33 cellular contexts compared by ENCODE assay signal in the genomic region with DNA sequence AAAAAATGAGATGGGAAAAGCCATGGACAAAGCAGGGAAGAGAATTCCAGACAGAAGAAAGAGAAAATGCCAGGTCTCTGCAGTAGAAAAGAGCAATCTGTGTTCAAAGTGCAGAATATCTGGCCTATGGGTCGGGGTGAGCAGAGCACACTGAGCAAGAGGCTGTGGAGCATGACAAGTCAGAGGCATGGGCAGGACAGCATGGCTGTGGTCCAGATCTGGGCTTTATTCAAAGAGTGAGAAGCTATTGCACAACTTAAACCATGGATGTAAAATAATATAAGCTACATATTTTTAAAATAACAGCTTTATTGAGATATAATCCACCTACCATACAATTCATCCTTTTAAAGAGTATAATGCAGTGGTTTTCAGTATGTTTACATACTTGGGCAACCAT.
DNase-seq lines count a peak whose midpoint lies in the region; TF ChIP-seq lines count a peak whose summit lies in the region.
"Had no signal": no experiment of that assay in that cellular context is flagged by ENCODE, and none has a peak within 500 bp of the region (broad histone marks: within the 10 kb centered on the region; RNA-seq: fewer than 3 reads in every experiment).

No MANE protein-coding gene starts in this region.

- no peak overlapping the region for H3K9ac ChIP-seq in endodermal cell (ENCODE audit: extremely low read depth, low read length, poor library complexity, severe bottlenecking)

- no peak overlapping the region for H3K27ac Mint-ChIP-seq in activated naive CD4-positive, alpha-beta T cell treated with anti-CD3 and anti-CD28 coated beads for 36 hours
- H3K27ac Mint-ChIP-seq in endodermal cell = no peak overlapping the region
- H3K27ac Mint-ChIP-seq: dendritic cell treated with granulocyte-macrophage colony-stimulating factor and Interleukin-4, amounts not matched to agents 40 ng/mL and 50 ng/mL, for 4 days; mesothelial cell of epicardium; naive thymus-derived CD4-positive, alpha-beta T cell; WTC11 had no signal

- H3K27me3 ChIP-seq in endodermal cell (ENCODE audit: control insufficient read depth, insufficient read depth, low read length, poor library complexity, severe bottlenecking) = no peaks in the 10 kb centered on the region
- H3K27me3 ChIP-seq: gastroesophageal sphincter, vagina had no signal

- H3K4me3 ChIP-seq in fibroblast of mammary gland (ENCODE audit: control insufficient read depth, low read depth, low read length) (no peak overlapping the region), endodermal cell (ENCODE audit: low read length) (no peak overlapping the region)
- H3K4me3 ChIP-seq: A549, cardiac muscle cell, gastroesophageal sphincter, psoas muscle, thoracic aorta, vagina had no signal

- no peak overlapping the region for H3K4me3 Mint-ChIP-seq in activated naive CD4-positive, alpha-beta T cell treated with anti-CD3 and anti-CD28 coated beads for 36 hours
- H3K4me3 Mint-ChIP-seq in endodermal cell = no peak overlapping the region
- H3K4me3 Mint-ChIP-seq: dendritic cell treated with granulocyte-macrophage colony-stimulating factor and Interleukin-4, amounts not matched to agents 40 ng/mL and 50 ng/mL, for 4 days; mesothelial cell of epicardium; naive thymus-derived CD4-positive, alpha-beta T cell; WTC11 had no signal

- 69% methylated on average over 1 of the region's 1 CpG; no CpG with 5 or more reads in 1 of the 2 experiments for WGBS in endodermal cell (ENCODE audit: insufficient coverage in 1 of 2, insufficient read length in 1 of 2), 2 experiments

- H3K4me1 ChIP-seq in endodermal cell (ENCODE audit: control insufficient read depth, insufficient read depth, low read length) = no peaks in the 10 kb centered on the region
- H3K4me1 ChIP-seq: A549, gastroesophageal sphincter, psoas muscle, vagina had no signal

- H3K36me3 Mint-ChIP-seq in activated naive CD4-positive, alpha-beta T cell treated with anti-CD3 and anti-CD28 coated beads for 36 hours (ENCODE audit: low read depth) = no peaks in the 10 kb centered on the region
- H3K36me3 Mint-ChIP-seq in endodermal cell (ENCODE audit: low read depth) = no peaks in the 10 kb centered on the region
- H3K36me3 Mint-ChIP-seq: mesothelial cell of epicardium; naive thymus-derived CD4-positive, alpha-beta T cell; WTC11 had no signal

- no peak overlapping the region for H3K27ac ChIP-seq in endodermal cell (ENCODE audit: low read depth, low read length)
- H3K27ac ChIP-seq: A549, cardiac muscle cell, gastroesophageal sphincter, psoas muscle, thoracic aorta, vagina had no signal

- no peaks in the 10 kb centered on the region for H3K9me3 ChIP-seq in endodermal cell (ENCODE audit: control insufficient read depth, low read length)
- H3K9me3 ChIP-seq: A549, gastroesophageal sphincter, psoas muscle, thoracic aorta, vagina had no signal

- no peaks in the 10 kb centered on the region for H3K4me1 Mint-ChIP-seq in activated naive CD4-positive, alpha-beta T cell treated with anti-CD3 and anti-CD28 coated beads for 36 hours (ENCODE audit: low read depth)
- no peaks in the 10 kb centered on the region for H3K4me1 Mint-ChIP-seq in endodermal cell
- H3K4me1 Mint-ChIP-seq: mesothelial cell of epicardium; naive thymus-derived CD4-positive, alpha-beta T cell; WTC11 had no signal

- DNase-seq in AG20443 (ENCODE audit: low spot score) = peak; percentile 67
- peak; percentile 56 for DNase-seq in amniotic epithelial cell (ENCODE audit: low read depth)
- peak; percentile 33 for DNase-seq in fibroblast of mammary gland (ENCODE audit: low read depth)
- peak; percentile 81 for DNase-seq in renal cortical epithelial cell (ENCODE audit: low read depth)
- no peak for DNase-seq in iPS-NIHi11 (ENCODE audit: low spot score)
- DNase-seq in NAMALWA (ENCODE audit: low spot score) = no peak
- DNase-seq in activated naive CD4-positive, alpha-beta T cell treated with anti-CD3 and anti-CD28 coated beads for 36 hours = no peak
- no peak for DNase-seq in endodermal cell
- DNase-seq: activated CD4-positive, alpha-beta T cell treated with anti-CD3 and anti-CD28 coated beads, Interleukin-2, amount 50 U/mL, for 1 hour; activated naive CD4-positive, alpha-beta T cell treated with Interleukin-2 at 50 U/mL for 16 hours; amniotic stem cell; DMS153; H7; hypothalamus; naive thymus-derived CD4-positive, alpha-beta T cell; NCI-H1417; NCI-H2081; NCI-H2227 treated with DMSO at 0.1 percent for 48 hours; NCI-H526 treated with DMSO at 0.1 percent for 48 hours; nucleus accumbens; psoas muscle; SIG-M5; stimulated activated naive CD8-positive, alpha-beta T cell treated with anti-CD3 and anti-CD28 coated beads, Interleukin-15, Interleukin-2, amounts not matched to agents 100 U/mL and 50 U/mL, for 24 hours; SW 1271; T1000 had no signal

- intact Hi-C loops in activated naive CD4-positive, alpha-beta T cell treated with anti-CD3 and anti-CD28 coated beads for 36 hours (cut with micrococcal nuclease) = no loop called here

- CTCF ChIA-PET in activated naive CD4-positive, alpha-beta T cell treated with anti-CD3 and anti-CD28 coated beads for 36 hours (lab: Charles Lee) = no interaction called here

- no peaks in the 10 kb centered on the region for H3K9me3 Mint-ChIP-seq in activated naive CD4-positive, alpha-beta T cell treated with anti-CD3 and anti-CD28 coated beads for 36 hours
- no peaks in the 10 kb centered on the region for H3K9me3 Mint-ChIP-seq in endodermal cell
- H3K9me3 Mint-ChIP-seq: dendritic cell treated with granulocyte-macrophage colony-stimulating factor and Interleukin-4, amounts not matched to agents 40 ng/mL and 50 ng/mL, for 4 days; WTC11 had no signal

- TF ChIP-seq CTCF in fibroblast of mammary gland (conservative IDR thresholded peaks at IDR 0.05; ENCODE audit: control insufficient read depth, insufficient read depth, low read depth, low read length) (no peak), endodermal cell (conservative IDR thresholded peaks at IDR 0.05) (no peak)

- peaks cover 5% of the 10 kb centered on the region for H3K27me3 Mint-ChIP-seq in activated naive CD4-positive, alpha-beta T cell treated with anti-CD3 and anti-CD28 coated beads for 36 hours (ENCODE audit: low read depth)
- H3K27me3 Mint-ChIP-seq in endodermal cell (ENCODE audit: insufficient read depth) = peaks cover 1% of the 10 kb centered on the region

- H3K36me3 ChIP-seq in endodermal cell (ENCODE audit: control insufficient read depth, insufficient read depth, low read length) = no peaks in the 10 kb centered on the region
- H3K36me3 ChIP-seq: cardiac muscle cell, gastroesophageal sphincter, thoracic aorta, vagina had no signal

Comparison
In these comparisons a context has a peak if more than half of its experiments do, and no peak if none do; other contexts are left out.
1. DNase-seq: peak in AG20443 (single experiment), amniotic epithelial cell (single experiment), fibroblast of mammary gland (single experiment) and renal cortical epithelial cell (single experiment); none in iPS-NIHi11 (single experiment), NAMALWA (single experiment), activated naive CD4-positive, alpha-beta T cell treated with anti-CD3 and anti-CD28 coated beads for 36 hours (single experiment) and endodermal cell (single experiment).